In genomic region chr11:134047586-134047999, GRCh38 we compare ENCODE assay signal across 9 cellular contexts. TPM values are rescaled to one million over a fixed set of nuclear protein-coding genes. Genes with fewer than 3 reads are reported as not detected.
DNase-seq lines count a peak whose midpoint lies in the region; ATAC-seq and TF ChIP-seq lines count a peak whose summit lies in the region.
"Had no signal": no experiment of that assay in that cellular context is flagged by ENCODE, and none has a peak within 500 bp of the region (broad histone marks: within the 10 kb centered on the region; RNA-seq: fewer than 3 reads in every experiment).

No MANE protein-coding gene starts in this region.

- no peak overlapping the region for H4K5ac ChIP-seq in IMR-90 (ENCODE audit: low read depth, low read length)

- H2BK15ac ChIP-seq in IMR-90 (ENCODE audit: low read depth, low read length), result no peak overlapping the region

- POLR2A ChIA-PET in IMR-90 (lab: Charles Lee; ENCODE audit: unreplicated experiment), result no interaction called here

- no peak for TF ChIP-seq CTCF in IMR-90 (conservative IDR thresholded peaks at IDR 0.05; ENCODE audit: low read depth, low read length)
- TF ChIP-seq CTCF in dorsolateral prefrontal cortex (IDR thresholded peaks at IDR 0.05 in 54 of 56, conservative IDR thresholded peaks at IDR 0.05 in 2 of 56; ENCODE audit: low read depth in 1 of 56, partially characterized antibody in 56 of 56), result no peak

- no peak; the same call in 1 of the 2 replicates for TF ChIP-seq RAD21 in IMR-90 (IDR thresholded peaks at IDR 0.05; ENCODE audit: low read length)

- peak overlapping the region; percentile 85 for H2AK9ac ChIP-seq in IMR-90 (replicated peaks; ENCODE audit: low read depth, low read length, poor library complexity)

- H3K14ac ChIP-seq in IMR-90 (replicated peaks; ENCODE audit: low read depth, low read length), result peak overlapping the region; percentile 82; the same call in 1 of the 2 replicates

- H2BK120ac ChIP-seq in IMR-90 (ENCODE audit: low read depth, low read length), result peak overlapping the region; percentile 72

- TF ChIP-seq POLR2A in IMR-90 (IDR thresholded peaks at IDR 0.05; ENCODE audit: low read depth, low read length), result no peak

- no peak overlapping the region for H3K18ac ChIP-seq in IMR-90 (ENCODE audit: low read depth, low read length)

- H3K27me3 ChIP-seq in IMR-90 (ENCODE audit: control insufficient read depth, insufficient read depth, low read length), result no peaks in the 10 kb centered on the region
- H3K27me3 ChIP-seq in dorsolateral prefrontal cortex, result peaks cover 0 to 9% (median 0%) of the 10 kb centered on the region in 45 donors
- peaks cover 9% of the 10 kb centered on the region for H3K27me3 ChIP-seq in mucosa of stomach (ENCODE audit: control insufficient read depth, insufficient read depth, low read length)

- H3K4me2 ChIP-seq in IMR-90 (ENCODE audit: low read depth, low read length), result peak overlapping the region; percentile 42

- peak overlapping the region; percentile 89 for H2AFZ ChIP-seq in IMR-90 (replicated peaks; ENCODE audit: low read length, poor library complexity)

- intact Hi-C loops in IMR-90 (cut with micrococcal nuclease) (loop anchor here (10.0 kb wide), 2 partner anchors 177 to 207 kb away; partner anchors contain the start of genes ACAD8, NCAPD3, THYN1 and VPS26B), dorsolateral prefrontal cortex (cut with DNase I) (loop anchor here (1.0 to 10.0 kb wide), 3 partner anchors 15 to 177 kb away; partner anchors contain the start of genes NCAPD3 (in 1 of the 2) and VPS26B (in 1 of the 2))

- in situ Hi-C loops in IMR-90 (cut with MboI; ENCODE audit: low sequenced_read_pairs), result loop anchor here (5.0 to 10.0 kb wide), 2 partner anchors 95 to 207 kb away; partner anchors contain the start of genes ACAD8 and THYN1

- no peaks in the 10 kb centered on the region; the same call in 1 of the 2 replicates for H4K20me1 ChIP-seq in IMR-90 (ENCODE audit: insufficient read depth, low read length)

- H3K9me3 ChIP-seq in IMR-90 (ENCODE audit: control insufficient read depth, insufficient read depth, low read length) (no peaks in the 10 kb centered on the region), mucosa of stomach (ENCODE audit: control insufficient read depth, low read length) (no peaks in the 10 kb centered on the region)

- H3K36me3 ChIP-seq in IMR-90 (ENCODE audit: control insufficient read depth, insufficient read depth, low read length) (no peaks in the 10 kb centered on the region), mucosa of stomach (ENCODE audit: control insufficient read depth, insufficient read depth, low read length) (no peaks in the 10 kb centered on the region)

- H3K4me1 ChIP-seq in IMR-90 (ENCODE audit: control insufficient read depth, insufficient read depth, low read length) (peaks cover 7% of the 10 kb centered on the region; the same call in 1 of the 2 replicates), mucosa of stomach (ENCODE audit: control insufficient read depth, insufficient read depth, low read length) (peaks cover 8% of the 10 kb centered on the region)

- peak overlapping the region; percentile 3; the same call in 1 of the 2 replicates for H3K27ac ChIP-seq in IMR-90 (ENCODE audit: insufficient read depth, low read length)
- H3K27ac ChIP-seq in dorsolateral prefrontal cortex, result peak overlapping the region in 39 of 59 donors; percentile 10 to 95 (median 73)

- H3K4ac ChIP-seq in IMR-90 (ENCODE audit: low read depth, low read length), result peak overlapping the region; percentile 60

- DNase-seq in A172 (ENCODE audit: low spot score), result peak; percentile 78
- peak; percentile 90 for DNase-seq in IMR-90
- DNase-seq in dorsolateral prefrontal cortex, result peak in 7 of 10 donors; percentile 67 to 85 (median 71)
- no peak for DNase-seq in COLO668 (lab: John Stamatoyannopoulos, UW; ENCODE audit: unreplicated experiment)
- DNase-seq: CD4-positive, CD25-positive, alpha-beta regulatory T cell had no signal

- peaks cover 11% of the 10 kb centered on the region for H3K9me1 ChIP-seq in IMR-90 (ENCODE audit: insufficient read depth, low read length)

- no peak overlapping the region for H3K9ac ChIP-seq in IMR-90 (ENCODE audit: low read depth, low read length)
- peak overlapping the region; percentile 34 for H3K9ac ChIP-seq in mucosa of stomach (ENCODE audit: low read length)

- peak overlapping the region; percentile 6 for H2BK5ac ChIP-seq in IMR-90 (ENCODE audit: low read depth, low read length, poor library complexity, severe bottlenecking)

- dilution Hi-C loops in IMR-90 (cut with HindIII; ENCODE audit: low sequenced_read_pairs, unreplicated experiment), result no loop called here

- CTCF ChIA-PET in IMR-90 (lab: Yijun Ruan, JAX), result interaction anchor here (0.6 kb wide), 2 partner anchors 14 to 77 kb away, joined by 3 read pairs; no protein-coding TSS in a partner anchor

- H3K23ac ChIP-seq in IMR-90 (ENCODE audit: low read depth, low read length), result peak overlapping the region; percentile 23; the same call in 1 of the 2 replicates

- no peak overlapping the region for H3K56ac ChIP-seq in IMR-90 (ENCODE audit: extremely low read depth, insufficient read depth, low read length)

- 10% methylated on average over 3 of the region's 11 CpGs; no CpG with 5 or more reads in 1 of the 2 experiments for WGBS in IMR-90 (ENCODE audit: extremely low coverage in 2 of 2, insufficient read length in 1 of 2), 2 experiments

- ATAC-seq in IMR-90 (ENCODE audit: low read depth) (peak; percentile 91), GM18873 (IDR thresholded peaks at IDR 0.05; ENCODE audit: low FRiP score, unreplicated experiment) (no peak), GM21526 (IDR thresholded peaks at IDR 0.05; ENCODE audit: low FRiP score, unreplicated experiment) (no peak), GM18519 (IDR thresholded peaks at IDR 0.05; ENCODE audit: low FRiP score, unreplicated experiment) (no peak)

- no TSS peak for BruUV-seq in IMR-90 (replicated peaks; lab: Mats Ljungman, UMichigan)

- no peak overlapping the region for H4K91ac ChIP-seq in IMR-90 (ENCODE audit: insufficient read depth, low read depth, low read length)

- H3K79me1 ChIP-seq in IMR-90 (ENCODE audit: low read depth in 1 of 2, low read length in 2 of 2), result no peaks in the 10 kb centered on the region

- H3K4me3 ChIP-seq in IMR-90 (ENCODE audit: insufficient read depth, low read depth, low read length), result no peak overlapping the region
- H3K4me3 ChIP-seq in dorsolateral prefrontal cortex, result peak overlapping the region in 3 of 59 donors; percentile 3 to 13 (median 8)
- H3K4me3 ChIP-seq in mucosa of stomach (ENCODE audit: low read length), result no peak overlapping the region

- no peak overlapping the region for H2BK20ac ChIP-seq in IMR-90 (ENCODE audit: low read depth, low read length)

- H2AK5ac ChIP-seq in IMR-90 (ENCODE audit: low read depth, low read length), result 0 out of 2 replicates have a peak overlapping the region, but pooled peaks have one; percentile 87

- peak overlapping the region in 1 of 2 experiments; percentile 70; a peak in 2 of 4 replicates for H4K8ac ChIP-seq in IMR-90 (ENCODE audit: low read depth in 2 of 2, low read length in 2 of 2)

TF ChIP-seq in IMR-90, 13 proteins besides CTCF, POLR2A, EP300 and RAD21:
- TF ChIP-seq CHD1 (IDR thresholded peaks at IDR 0.05; ENCODE audit: low read depth, low read length), result no peak
- TF ChIP-seq CEBPB (IDR thresholded peaks at IDR 0.05; ENCODE audit: low read depth, low read length), result peak; percentile 26
- no peak for TF ChIP-seq ELK1 (IDR thresholded peaks at IDR 0.05; ENCODE audit: borderline replicate concordance, low read depth, low read length)
- TF ChIP-seq SMC3 (IDR thresholded peaks at IDR 0.05; ENCODE audit: low read depth, low read length), result no peak; the same call in 1 of the 2 replicates
- TF ChIP-seq MAFK (IDR thresholded peaks at IDR 0.05; ENCODE audit: low read depth, low read length), result peak; percentile 45; the same call in 1 of the 2 replicates
- TF ChIP-seq MXI1 (IDR thresholded peaks at IDR 0.05; ENCODE audit: borderline replicate concordance, low read depth, low read length), result no peak
- TF ChIP-seq RCOR1 (IDR thresholded peaks at IDR 0.05; ENCODE audit: insufficient replicate concordance, low read length), result no peak
- 0 out of 2 replicates have a peak, but pooled peaks have one; percentile 4 for TF ChIP-seq NFE2L2 (IDR thresholded peaks at IDR 0.05; ENCODE audit: low read depth, low read length)
- TF ChIP-seq USF2 (IDR thresholded peaks at IDR 0.05; ENCODE audit: low read depth, low read length), result peak; percentile 84
- no peak; the same call in 1 of the 2 replicates for TF ChIP-seq BHLHE40 (IDR thresholded peaks at IDR 0.05; ENCODE audit: low read depth, low read length)
- no peak for TF ChIP-seq RFX5 (IDR thresholded peaks at IDR 0.05; ENCODE audit: low read depth, low read length)
- peak; percentile 67; the same call in 1 of the 2 replicates for TF ChIP-seq FOS (IDR thresholded peaks at IDR 0.05; ENCODE audit: low read depth, low read length)
- TF ChIP-seq MAZ (IDR thresholded peaks at IDR 0.05; ENCODE audit: borderline replicate concordance, low read depth, low read length), result peak; percentile 79

RNA-seq across cellular contexts. Expression of gene JAM3, which starts 21.3 kb away (rescaled TPM):
- 43.0 and 47.2 TPM in 2 replicates for total RNA-seq in A172 (2014; rRNA removed; shearing (Covaris generic))
- 71.5 and 102 TPM in 2 replicates for total RNA-seq in IMR-90 (2012; rRNA removed)
- polyA plus RNA-seq in IMR-90 (2012; rRNA removed), result 32.0 and 38.0 TPM in 2 replicates
- polyA plus RNA-seq in IMR-90 (2012; cell fraction: cytosol; rRNA removed), result 17.9 and 24.0 TPM in 2 replicates
- 20.6 and 54.0 TPM in 2 replicates for polyA plus RNA-seq in IMR-90 (2012; cell fraction: nucleus; rRNA removed; ENCODE audit: low replicate concordance)
- total RNA-seq in dorsolateral prefrontal cortex, result 100 to 1,000 TPM in 42 of 120 experiments, 10 to 100 TPM in 78; 43.5 to 270 (median 90.6) TPM
